ENCODE assay signal across 1 cellular context in genomic region chr2:214809751-214810564, GRCh38.
TF ChIP-seq lines count a peak whose summit lies in the region.

No MANE protein-coding gene starts in this region.

TF ChIP-seq in K562, 482 proteins besides CTCF, POLR2A, EP300 and RAD21 (continued from another document and continues in another):
- TF ChIP-seq THRB (CRISPR knock-in tag; conservative IDR thresholded peaks at IDR 0.05), result no peak
- no peak for TF ChIP-seq ETV6 (IDR thresholded peaks at IDR 0.05; ENCODE audit: borderline replicate concordance in 1 of 2, low read depth in 2 of 2, low read length in 1 of 2)
- TF ChIP-seq ETV6 (CRISPR knock-in tag; IDR thresholded peaks at IDR 0.05; ENCODE audit: borderline replicate concordance), result no peak
- TF ChIP-seq KDM5B (IDR thresholded peaks at IDR 0.05; ENCODE audit: insufficient replicate concordance, low read depth, low read length), result no peak
- no peak for TF ChIP-seq ZEB2 (IDR thresholded peaks at IDR 0.05)
- TF ChIP-seq BHLHE40 (IDR thresholded peaks at IDR 0.05; ENCODE audit: low read length), result 0 out of 2 replicates have a peak, but pooled peaks have one; percentile 8
- TF ChIP-seq VEZF1 (CRISPR knock-in tag; IDR thresholded peaks at IDR 0.05), result peak; percentile 55
- no peak for TF ChIP-seq PRPF4 (IDR thresholded peaks at IDR 0.05; ENCODE audit: insufficient read depth, low read depth, low read length, poor library complexity, severe bottlenecking)
- TF ChIP-seq MAZ (CRISPR knock-in tag; conservative IDR thresholded peaks at IDR 0.05 in 1 of 2, IDR thresholded peaks at IDR 0.05 in 1 of 2), result peak in 1 of 2 experiments; percentile 71; a peak in 2 of 4 replicates
- peak; percentile 65; the same call in 1 of the 2 replicates for TF ChIP-seq ZBTB7A (IDR thresholded peaks at IDR 0.05; ENCODE audit: borderline replicate concordance, control insufficient read depth, low read depth, low read length)
- TF ChIP-seq MCM5 (IDR thresholded peaks at IDR 0.05; ENCODE audit: low read depth), result no peak
- TF ChIP-seq KLF6 (CRISPR knock-in tag; IDR thresholded peaks at IDR 0.05; ENCODE audit: borderline replicate concordance), result no peak
- no peak for TF ChIP-seq NFIX (CRISPR knock-in tag; IDR thresholded peaks at IDR 0.05; ENCODE audit: low read depth)
- no peak for TF ChIP-seq FOXJ3 (CRISPR knock-in tag; IDR thresholded peaks at IDR 0.05)
- TF ChIP-seq ZNF395 (CRISPR knock-in tag; IDR thresholded peaks at IDR 0.05), result no peak
- peak; percentile 67 for TF ChIP-seq POLR2G (IDR thresholded peaks at IDR 0.05; ENCODE audit: low read depth, low read length)
- no peak for TF ChIP-seq IRF2 (CRISPR knock-in tag; IDR thresholded peaks at IDR 0.05)
- no peak for TF ChIP-seq CHD4 (IDR thresholded peaks at IDR 0.05; ENCODE audit: insufficient read depth, insufficient replicate concordance, low read depth, low read length, poor library complexity, severe bottlenecking)
- no peak for TF ChIP-seq BRD9 (IDR thresholded peaks at IDR 0.05; ENCODE audit: low read depth, partially characterized antibody)
- no peak for TF ChIP-seq SREBF1 (IDR thresholded peaks at IDR 0.05; ENCODE audit: borderline replicate concordance, low read depth, low read length)
- TF ChIP-seq CAMTA2 (CRISPR knock-in tag; conservative IDR thresholded peaks at IDR 0.05), result no peak
- TF ChIP-seq ZFP1 (CRISPR knock-in tag; IDR thresholded peaks at IDR 0.05), result no peak
- peak; percentile 52 for TF ChIP-seq TBP (optimal IDR thresholded peaks at IDR 0.05; ENCODE audit: low read depth, low read length)
- no peak for TF ChIP-seq EHMT2 (IDR thresholded peaks at IDR 0.05)
- no peak for TF ChIP-seq TSHZ1 (CRISPR knock-in tag; IDR thresholded peaks at IDR 0.05)
- no peak for TF ChIP-seq SETDB1 (IDR thresholded peaks at IDR 0.05; ENCODE audit: low read length)
- TF ChIP-seq HOXB6 (CRISPR knock-in tag; IDR thresholded peaks at IDR 0.05; ENCODE audit: borderline replicate concordance), result no peak
- no peak for TF ChIP-seq FOXK2 (conservative IDR thresholded peaks at IDR 0.05 in 1 of 2, IDR thresholded peaks at IDR 0.05 in 1 of 2; ENCODE audit: low read depth in 2 of 2)
- TF ChIP-seq ZBTB17 (CRISPR knock-in tag; IDR thresholded peaks at IDR 0.05), result no peak
- no peak for TF ChIP-seq ZNF561 (CRISPR knock-in tag; conservative IDR thresholded peaks at IDR 0.05)
- peak; percentile 70 for TF ChIP-seq L3MBTL2 (IDR thresholded peaks at IDR 0.05)
- no peak for TF ChIP-seq HMG20B (CRISPR knock-in tag; IDR thresholded peaks at IDR 0.05)
- no peak for TF ChIP-seq FOS (IDR thresholded peaks at IDR 0.05; ENCODE audit: extremely low read depth, insufficient read length)
- TF ChIP-seq THRA (IDR thresholded peaks at IDR 0.05), result no peak
- TF ChIP-seq MCM7 (IDR thresholded peaks at IDR 0.05), result no peak
- TF ChIP-seq GATAD2B (IDR thresholded peaks at IDR 0.05; ENCODE audit: borderline replicate concordance), result no peak
- TF ChIP-seq KDM2B (CRISPR knock-in tag; IDR thresholded peaks at IDR 0.05), result no peak
- TF ChIP-seq RBM34 (IDR thresholded peaks at IDR 0.05; ENCODE audit: borderline replicate concordance, insufficient read depth, low read length), result no peak
- no peak for TF ChIP-seq ZNF586 (CRISPR knock-in tag; conservative IDR thresholded peaks at IDR 0.05)
- peak; percentile 35; the same call in 1 of the 2 replicates for TF ChIP-seq PHF8 (IDR thresholded peaks at IDR 0.05; ENCODE audit: borderline replicate concordance, low read length)
- TF ChIP-seq SIN3A (IDR thresholded peaks at IDR 0.05; ENCODE audit: borderline replicate concordance in 2 of 2, control insufficient read depth in 1 of 2, low read depth in 2 of 2, low read length in 2 of 2), result peak in 1 of 2 experiments; percentile 32; a peak in 1 of 4 replicates
- TF ChIP-seq NR4A1 (CRISPR knock-in tag; IDR thresholded peaks at IDR 0.05), result no peak
- TF ChIP-seq NR4A1 (tag; IDR thresholded peaks at IDR 0.05), result no peak
- TF ChIP-seq NRF1 (conservative IDR thresholded peaks at IDR 0.05 in 1 of 2, IDR thresholded peaks at IDR 0.05 in 1 of 2), result peak; percentile 86 to 87
- peak; percentile 69 for TF ChIP-seq HMGN3 (IDR thresholded peaks at IDR 0.05; ENCODE audit: borderline replicate concordance, extremely low read depth, insufficient read length, low read depth, low read length)
- no peak for TF ChIP-seq HNRNPUL1 (IDR thresholded peaks at IDR 0.05; ENCODE audit: low read length)
- no peak for TF ChIP-seq ZBTB49 (CRISPR knock-in tag; IDR thresholded peaks at IDR 0.05; ENCODE audit: borderline replicate concordance)
- no peak; the same call in 1 of the 2 replicates for TF ChIP-seq MYC (IDR thresholded peaks at IDR 0.05; ENCODE audit: low read depth, low read length)
- TF ChIP-seq MYC (CRISPR knock-in tag; IDR thresholded peaks at IDR 0.05; ENCODE audit: borderline replicate concordance, low read depth), result no peak
- no peak for TF ChIP-seq DLX4 (CRISPR knock-in tag; IDR thresholded peaks at IDR 0.05)
- TF ChIP-seq FOXA1 (IDR thresholded peaks at IDR 0.05; ENCODE audit: borderline replicate concordance), result no peak
- TF ChIP-seq HIVEP1 (CRISPR knock-in tag; IDR thresholded peaks at IDR 0.05), result no peak
- TF ChIP-seq XRCC4 (IDR thresholded peaks at IDR 0.05; ENCODE audit: extremely low read depth, insufficient read depth, insufficient read length), result no peak
- no peak for TF ChIP-seq DMBX1 (CRISPR knock-in tag; IDR thresholded peaks at IDR 0.05; ENCODE audit: borderline replicate concordance)
- TF ChIP-seq ZNF232 (CRISPR knock-in tag; IDR thresholded peaks at IDR 0.05), result no peak
- no peak for TF ChIP-seq MCM3 (IDR thresholded peaks at IDR 0.05)
- TF ChIP-seq BRF1 (IDR thresholded peaks at IDR 0.05; ENCODE audit: borderline replicate concordance, extremely low read depth, insufficient read length), result no peak
- no peak for TF ChIP-seq PTTG1 (tag; IDR thresholded peaks at IDR 0.05; ENCODE audit: low read depth)
- TF ChIP-seq NUFIP1 (IDR thresholded peaks at IDR 0.05; ENCODE audit: partially characterized antibody), result no peak
